In the genomic region with DNA sequence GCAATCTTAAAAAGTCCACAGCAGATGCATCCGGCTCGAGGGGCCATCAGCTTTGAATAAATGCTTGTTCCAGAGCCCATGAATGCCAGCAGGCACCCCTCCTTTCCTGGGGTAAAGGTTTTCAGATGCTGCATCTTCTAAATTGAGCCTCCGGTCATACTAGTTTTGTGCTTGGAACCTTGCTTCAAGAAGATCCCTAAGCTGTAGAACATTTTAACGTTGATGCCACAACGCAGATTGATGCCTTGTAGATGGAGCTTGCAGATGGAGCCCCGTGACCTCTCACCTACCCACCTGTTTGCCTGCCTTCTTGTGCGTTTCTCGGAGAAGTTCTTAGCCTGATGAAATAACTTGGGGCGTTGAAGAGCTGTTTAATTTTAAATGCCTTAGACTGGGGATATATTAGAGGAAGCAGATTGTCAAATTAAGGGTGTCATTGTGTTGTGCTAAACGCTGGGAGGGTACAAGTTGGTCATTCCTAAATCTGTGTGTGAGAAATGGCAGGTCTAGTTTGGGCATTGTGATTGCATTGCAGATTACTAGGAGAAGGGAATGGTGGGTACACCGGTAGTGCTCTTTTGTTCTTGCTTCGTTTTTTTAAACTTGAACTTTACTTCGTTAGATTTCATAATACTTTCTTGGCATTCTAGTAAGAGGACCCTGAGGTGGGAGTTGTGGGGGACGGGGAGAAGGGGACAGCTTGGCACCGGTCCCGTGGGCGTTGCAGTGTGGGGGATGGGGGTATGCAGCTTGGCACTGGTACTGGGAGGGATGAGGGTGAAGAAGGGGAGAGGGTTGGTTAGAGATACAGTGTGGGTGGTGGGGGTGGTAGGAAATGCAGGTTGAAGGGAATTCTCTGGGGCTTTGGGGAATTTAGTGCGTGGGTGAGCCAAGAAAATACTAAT, we compare ENCODE assay signal across 8 cellular contexts. TPM values are rescaled to one million over a fixed set of nuclear protein-coding genes. Genes with fewer than 3 reads are reported as not detected.
DNase-seq lines count a peak whose midpoint lies in the region; ATAC-seq and TF ChIP-seq lines count a peak whose summit lies in the region.

No MANE protein-coding gene starts in this region.

- peak overlapping the region; percentile 96 for H3K9ac ChIP-seq in Karpas-422 (ENCODE audit: low read length)

- H3K4me1 ChIP-seq in Karpas-422 (ENCODE audit: low read length): peaks cover 91% of the 10 kb centered on the region
- peaks cover 2 to 47% (median 13%) of the 10 kb centered on the region in 3 donors for H3K4me1 ChIP-seq in gastroesophageal sphincter

- H3K4me3 Mint-ChIP-seq in activated T-helper 17 cell treated with anti-CD3 and anti-CD28 coated beads, Interleukin-2, amount 50 U/mL, for 72 hours: peak overlapping the region; percentile 99

- H4K20me1 ChIP-seq in Karpas-422 (ENCODE audit: insufficient read depth, low read depth, low read length): peaks cover 28% of the 10 kb centered on the region

- H3K4me3 ChIP-seq in BJ (ENCODE audit: low read depth, low read length) (peak overlapping the region; percentile 72), Karpas-422 (ENCODE audit: low read length) (peak overlapping the region; percentile 84), gastroesophageal sphincter (peak overlapping the region; percentile 57 to 81)

- CTCF ChIA-PET in BJ (lab: Yijun Ruan, JAX): interaction anchor here (0.9 to 2.5 kb wide), 3 partner anchors 10 to 86 kb away, joined by 3 to 8 read pairs (median 3); no protein-coding TSS in a partner anchor

- no peak for TF ChIP-seq EP300 in gastroesophageal sphincter (IDR thresholded peaks at IDR 0.05)

- peaks cover 48% of the 10 kb centered on the region for H3K4me1 Mint-ChIP-seq in activated T-helper 17 cell treated with anti-CD3 and anti-CD28 coated beads, Interleukin-2, amount 50 U/mL, for 72 hours

- peaks cover 12% of the 10 kb centered on the region for H3K36me3 ChIP-seq in BJ (ENCODE audit: control insufficient read depth, insufficient read depth, low read length)
- H3K36me3 ChIP-seq in Karpas-422 (ENCODE audit: insufficient read depth, low read length): no peaks in the 10 kb centered on the region
- H3K36me3 ChIP-seq in gastroesophageal sphincter: peaks cover 0 to 29% of the 10 kb centered on the region in 2 donors

- no peak overlapping the region for H2AFZ ChIP-seq in Karpas-422 (ENCODE audit: low read length)

- H3K79me2 ChIP-seq in Karpas-422 (ENCODE audit: low read length): peaks cover 43% of the 10 kb centered on the region

- peak overlapping the region; percentile 78 for H3K4me2 ChIP-seq in Karpas-422 (ENCODE audit: low read depth, low read length, poor library complexity, severe bottlenecking)

- WGBS in gastroesophageal sphincter (ENCODE audit: low coverage in 1 of 2), 2 donors: 0 to 1% methylated on average over 13 to 17 of the region's 18 CpGs

- peak in 1 of 2 donors; percentile 20 for TF ChIP-seq POLR2A in gastroesophageal sphincter (IDR thresholded peaks at IDR 0.05)

- H3K27me3 ChIP-seq in BJ (ENCODE audit: control insufficient read depth, insufficient read depth, low read length) (no peaks in the 10 kb centered on the region), Karpas-422 (ENCODE audit: low read length) (no peaks in the 10 kb centered on the region), gastroesophageal sphincter (no peaks in the 10 kb centered on the region)

- no peaks in the 10 kb centered on the region for H3K27me3 Mint-ChIP-seq in activated T-helper 17 cell treated with anti-CD3 and anti-CD28 coated beads, Interleukin-2, amount 50 U/mL, for 72 hours

- H3K9me3 Mint-ChIP-seq in activated T-helper 17 cell treated with anti-CD3 and anti-CD28 coated beads, Interleukin-2, amount 50 U/mL, for 72 hours: peaks cover 5% of the 10 kb centered on the region

- no peak for ATAC-seq in activated T-helper 17 cell treated with anti-CD3 and anti-CD28 coated beads, Interleukin-2, amount 50 U/mL, for 72 hours (replicated peaks)
- no peak for ATAC-seq in gastroesophageal sphincter

- H3K27ac ChIP-seq in Karpas-422 (ENCODE audit: low read length) (peak overlapping the region; percentile 97), gastroesophageal sphincter (peak overlapping the region; percentile 97 to 100 (median 98))

- no peak for TF ChIP-seq CTCF in BJ (IDR thresholded peaks at IDR 0.05; ENCODE audit: insufficient read depth, low read depth, low read length)
- TF ChIP-seq CTCF in gastroesophageal sphincter (IDR thresholded peaks at IDR 0.05): peak in 1 of 4 experiments; percentile 8

- DNase-seq in BJ (ENCODE audit: low read depth): no peak
- peak; percentile 78 for DNase-seq in Karpas-422
- peak; percentile 62 for DNase-seq in pons (ENCODE audit: low spot score)
- DNase-seq in NCI-H1436 treated with DMSO at 0.1 percent for 48 hours (lab: John Stamatoyannopoulos, UW): no peak
- no peak for DNase-seq in NCI-H446 treated with DMSO at 0.1 percent for 48 hours (lab: John Stamatoyannopoulos, UW)
- DNase-seq in cortex of kidney (lab: John Stamatoyannopoulos, UW): no peak

- no peaks in the 10 kb centered on the region for H3K9me3 ChIP-seq in Karpas-422 (ENCODE audit: low read length)
- no peaks in the 10 kb centered on the region for H3K9me3 ChIP-seq in gastroesophageal sphincter

- POLR2A ChIA-PET in BJ (lab: Charles Lee): interaction anchor here (0.6 to 7.4 kb wide), 8 partner anchors 44 to 93 kb away, joined by 3 to 204 read pairs (median 16); a partner anchor contains a TSS

- peaks cover 100% of the 10 kb centered on the region for H3K36me3 Mint-ChIP-seq in activated T-helper 17 cell treated with anti-CD3 and anti-CD28 coated beads, Interleukin-2, amount 50 U/mL, for 72 hours (ENCODE audit: low read depth)

- H3K9me2 ChIP-seq in Karpas-422 (replicated peaks; ENCODE audit: insufficient read depth, low read length): no peaks in the 10 kb centered on the region

- H3K27ac Mint-ChIP-seq in activated T-helper 17 cell treated with anti-CD3 and anti-CD28 coated beads, Interleukin-2, amount 50 U/mL, for 72 hours: peak overlapping the region; percentile 100

RNA-seq across cellular contexts. Expression of a gene that starts 1.9 kb away (rescaled TPM):
- polyA plus RNA-seq in BJ (2011; rRNA removed): 59.2 and 87.2 TPM in 2 replicates
- polyA minus RNA-seq in BJ (2011; rRNA and poly(A)+ RNA removed): 274 and 373 TPM in 2 replicates
- 36.5 and 74.7 TPM in 2 replicates for total RNA-seq in Karpas-422 (2014; rRNA removed; shearing (Covaris generic); ENCODE audit: low replicate concordance)
- 1,000 to 10,000 TPM in 1 of 2 donors, 100 to 1,000 TPM in 1; 823 to 2,912 TPM for total RNA-seq in activated T-helper 17 cell treated with anti-CD3 and anti-CD28 coated beads, Interleukin-2, amount 50 U/mL, for 72 hours
- 100 to 1,000 TPM in 2 of 4 donors, 10 to 100 TPM in 2; 21.0 to 341 (median 183) TPM for total RNA-seq in gastroesophageal sphincter

RNA-seq across cellular contexts. Expression of a gene that starts 38.0 kb away (rescaled TPM):
- polyA plus RNA-seq in BJ (2011; rRNA removed): 15.0 and 21.6 TPM in 2 replicates
- 13.0 and 15.4 TPM in 2 replicates for polyA minus RNA-seq in BJ (2011; rRNA and poly(A)+ RNA removed)
- total RNA-seq in Karpas-422 (2014; rRNA removed; shearing (Covaris generic); ENCODE audit: low replicate concordance): 48.5 and 102 TPM in 2 replicates
- 10 to 100 TPM; 49.6 to 52.1 TPM for total RNA-seq in activated T-helper 17 cell treated with anti-CD3 and anti-CD28 coated beads, Interleukin-2, amount 50 U/mL, for 72 hours
- 10 to 100 TPM; 19.9 to 31.5 (median 21.3) TPM for total RNA-seq in gastroesophageal sphincter

RNA-seq across cellular contexts. Expression of a gene that starts 42.0 kb away (rescaled TPM):
- 1.1 and 2.1 TPM in 2 replicates for polyA plus RNA-seq in BJ (2011; rRNA removed)
- polyA minus RNA-seq in BJ (2011; rRNA and poly(A)+ RNA removed): 2.3 TPM in 2 replicates
- total RNA-seq in Karpas-422 (2014; rRNA removed; shearing (Covaris generic); ENCODE audit: low replicate concordance): 6.7 and 9.7 TPM in 2 replicates
- 10 to 100 TPM; 18.0 to 20.1 TPM for total RNA-seq in activated T-helper 17 cell treated with anti-CD3 and anti-CD28 coated beads, Interleukin-2, amount 50 U/mL, for 72 hours
- 10 to 100 TPM in 1 of 4 donors, 1 to 10 TPM in 3; 3.7 to 11.5 (median 7.5) TPM for total RNA-seq in gastroesophageal sphincter

Comparison
In these comparisons a context has a peak if more than half of its experiments do, and no peak if none do; other contexts are left out.
1. DNase-seq: peak in Karpas-422 (single experiment) and pons (single experiment); none in BJ (single experiment), NCI-H1436 treated with DMSO at 0.1 percent for 48 hours (single experiment), NCI-H446 treated with DMSO at 0.1 percent for 48 hours (single experiment) and cortex of kidney (single experiment).
2. Peak in every context shown above with its lines, with median percentiles within 50 percentile points of each other: H3K4me3 ChIP-seq.